28 cellular contexts compared by ENCODE assay signal in the genomic region with DNA sequence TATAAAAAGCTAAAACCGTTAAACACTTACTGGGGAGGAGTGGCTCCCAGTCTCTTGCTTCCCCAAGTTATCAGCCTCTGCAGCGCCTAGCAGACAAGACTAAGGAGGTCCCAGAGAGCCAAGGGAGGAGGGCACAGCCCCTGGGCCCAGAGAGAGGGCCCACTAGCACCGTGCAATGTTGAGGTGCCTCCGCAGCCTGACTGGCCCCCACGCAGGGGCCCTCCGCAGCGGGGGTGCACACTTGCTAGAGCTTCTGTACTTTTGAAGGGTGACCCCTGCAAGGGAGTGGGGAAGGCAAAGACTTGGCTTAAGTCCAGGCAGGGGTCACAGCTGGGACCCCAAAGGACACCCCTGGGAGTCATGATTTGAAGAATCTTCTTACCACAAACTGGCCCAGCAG.
"Had no signal": no experiment of that assay in that cellular context is flagged by ENCODE, and none has a peak within 500 bp of the region (broad histone marks: within the 10 kb centered on the region; RNA-seq: fewer than 3 reads in every experiment).

No MANE protein-coding gene starts in this region.

- H3K27me3 ChIP-seq: ovary, right lobe of liver, stomach, thyroid gland, tibial nerve, upper lobe of left lung, vagina had no signal

- H3K4me1 Mint-ChIP-seq: naive B cell; naive thymus-derived CD8-positive, alpha-beta T cell; stimulated activated effector memory CD8-positive, alpha-beta T cell treated with anti-CD3 and anti-CD28 coated beads, Interleukin-12 subunit alpha, Interleukin-12 subunit beta, amount 100 ng/mL, for 72 hours; stimulated activated naive B cell treated with anti-CD40 and anti-IgM and Interleukin-4, amounts not matched to agents 10 μg/mL and 1 μg/mL and 100 μg/mL, for 72 hours had no signal

- H3K36me3 ChIP-seq: ovary, right lobe of liver, stomach, thoracic aorta, thyroid gland, tibial nerve, upper lobe of left lung, vagina had no signal

- H3K79me2 ChIP-seq: parathyroid adenoma had no signal

- H3K27me3 Mint-ChIP-seq: progenitor cell of endocrine pancreas had no signal

- H3K9me3 ChIP-seq: ovary, psoas muscle, right lobe of liver, stomach, thoracic aorta, thyroid gland, tibial nerve, upper lobe of left lung, vagina had no signal

- H3K4me3 ChIP-seq: ovary, psoas muscle, right lobe of liver, skin epidermis, smooth muscle cell, stomach, thoracic aorta, thyroid gland, tibial nerve, upper lobe of left lung, vagina had no signal

- H3K4me3 Mint-ChIP-seq: naive B cell; naive thymus-derived CD8-positive, alpha-beta T cell; natural killer cell treated with Interleukin-12 subunit alpha and Interleukin-12 subunit beta and Interleukin-15 and Interleukin-18, amount 100 ng/mL, for 72 hours; stimulated activated effector memory CD8-positive, alpha-beta T cell treated with anti-CD3 and anti-CD28 coated beads, Interleukin-12 subunit alpha, Interleukin-12 subunit beta, amount 100 ng/mL, for 72 hours; stimulated activated naive B cell treated with anti-CD40 and anti-IgM and Interleukin-4, amounts not matched to agents 10 μg/mL and 1 μg/mL and 100 μg/mL, for 72 hours had no signal

- FAIRE-seq: urothelium cell line had no signal

- H3K27ac Mint-ChIP-seq: naive B cell; naive thymus-derived CD8-positive, alpha-beta T cell; natural killer cell treated with Interleukin-12 subunit alpha and Interleukin-12 subunit beta and Interleukin-15 and Interleukin-18, amount 100 ng/mL, for 72 hours; progenitor cell of endocrine pancreas; stimulated activated effector memory CD8-positive, alpha-beta T cell treated with anti-CD3 and anti-CD28 coated beads, Interleukin-12 subunit alpha, Interleukin-12 subunit beta, amount 100 ng/mL, for 72 hours; stimulated activated naive B cell treated with anti-CD40 and anti-IgM and Interleukin-4, amounts not matched to agents 10 μg/mL and 1 μg/mL and 100 μg/mL, for 72 hours had no signal

- H3K9ac ChIP-seq: parathyroid adenoma had no signal

- DNase-seq: naive B cell; naive thymus-derived CD8-positive, alpha-beta T cell; occipital lobe; ovary; posterior cingulate gyrus; psoas muscle; right cardiac atrium; right lobe of liver; stimulated activated CD4-positive, alpha-beta T cell treated with anti-CD3 and anti-CD28 coated beads, Interleukin-15, amount 100 ng/mL, for 24 hours; stimulated activated CD4-positive, alpha-beta T cell treated with anti-CD3 and anti-CD28 coated beads, Interleukin-2, amount 100 ng/mL, for 24 hours; stimulated activated CD4-positive, alpha-beta T cell treated with anti-CD3 and anti-CD28 coated beads, Interleukin-2, amount 100 ng/mL, for 48 hours; stimulated activated CD4-positive, alpha-beta T cell treated with anti-CD3 and anti-CD28 coated beads, Interleukin-4, amount 100 ng/mL, for 24 hours; stimulated activated naive B cell treated with anti-CD40 and anti-IgM and Interleukin-4, amounts not matched to agents 10 μg/mL and 1 μg/mL and 100 μg/mL, for 72 hours; stimulated activated naive CD4-positive, alpha-beta T cell treated with Interleukin-2 at 50 U/mL for 16 hours; stomach; thyroid gland; trophoblast cell had no signal

- H2AFZ ChIP-seq: parathyroid adenoma had no signal

- ATAC-seq: naive thymus-derived CD8-positive, alpha-beta T cell; psoas muscle; right lobe of liver; stimulated activated effector memory CD8-positive, alpha-beta T cell treated with anti-CD3 and anti-CD28 coated beads, Interleukin-12 subunit alpha, Interleukin-12 subunit beta, amount 100 ng/mL, for 72 hours; stimulated activated naive B cell treated with anti-CD40 and anti-IgM and Interleukin-4, amounts not matched to agents 10 μg/mL and 1 μg/mL and 100 μg/mL, for 72 hours had no signal

- H3K27ac ChIP-seq: ovary, parathyroid adenoma, psoas muscle, right lobe of liver, skin epidermis, stomach, thoracic aorta, thyroid gland, upper lobe of left lung, vagina had no signal

- H3K9me3 Mint-ChIP-seq: natural killer cell treated with Interleukin-12 subunit alpha and Interleukin-12 subunit beta and Interleukin-15 and Interleukin-18, amount 100 ng/mL, for 72 hours; stimulated activated effector memory CD8-positive, alpha-beta T cell treated with anti-CD3 and anti-CD28 coated beads, Interleukin-12 subunit alpha, Interleukin-12 subunit beta, amount 100 ng/mL, for 72 hours had no signal

- H3K4me2 ChIP-seq: smooth muscle cell had no signal

- H3K36me3 Mint-ChIP-seq: naive B cell; naive thymus-derived CD8-positive, alpha-beta T cell; natural killer cell treated with Interleukin-12 subunit alpha and Interleukin-12 subunit beta and Interleukin-15 and Interleukin-18, amount 100 ng/mL, for 72 hours; stimulated activated effector memory CD8-positive, alpha-beta T cell treated with anti-CD3 and anti-CD28 coated beads, Interleukin-12 subunit alpha, Interleukin-12 subunit beta, amount 100 ng/mL, for 72 hours; stimulated activated naive B cell treated with anti-CD40 and anti-IgM and Interleukin-4, amounts not matched to agents 10 μg/mL and 1 μg/mL and 100 μg/mL, for 72 hours had no signal

- H3K4me1 ChIP-seq: parathyroid adenoma, right lobe of liver had no signal
